Comparison of ENCODE assay signal across 22 cellular contexts in genomic region chr16:9557266-9557665, GRCh38.
"Had no signal": no experiment of that assay in that cellular context is flagged by ENCODE, and none has a peak within 500 bp of the region (broad histone marks: within the 10 kb centered on the region; RNA-seq: fewer than 3 reads in every experiment).

No MANE protein-coding gene starts in this region.

- H3K4me1 ChIP-seq: heart left ventricle, prostate gland, testis, uterus had no signal

- ATAC-seq: activated CD4-positive, CD25-positive, alpha-beta regulatory T cell treated with anti-CD3 and anti-CD28 coated beads, Interleukin-2, amount 50 U/mL, for 24 hours; activated CD8-positive, alpha-beta T cell treated with anti-CD3 and anti-CD28 coated beads, Interleukin-2, amount 10 ng/mL, durations not matched to agents 7 days and 5 days; activated naive CD8-positive, alpha-beta T cell treated with anti-CD3 and anti-CD28 coated beads, Interleukin-2, amount 50 U/mL, for 24 hours; heart left ventricle; natural killer cell treated with Interleukin-12 subunit alpha and Interleukin-12 subunit beta and Interleukin-15 and Interleukin-18, amount 100 ng/mL, for 72 hours; stimulated activated naive B cell treated with anti-CD40 and anti-IgM and Interleukin-4, amounts not matched to agents 10 μg/mL and 1 μg/mL and 100 μg/mL, for 72 hours had no signal

- DNase-seq: activated CD4-positive, alpha-beta T cell treated with anti-CD3 and anti-CD28 coated beads, Interleukin-2, amount 10 ng/mL, durations not matched to agents 7 days and 5 days; activated CD8-positive, alpha-beta T cell treated with anti-CD3 and anti-CD28 coated beads, Interleukin-2, amount 10 ng/mL, durations not matched to agents 7 days and 5 days; activated gamma-delta T cell; activated naive CD4-positive, alpha-beta T cell treated with anti-CD3 and anti-CD28 coated beads, Interleukin-2, amount 50 U/mL, for 16 hours; activated naive CD8-positive, alpha-beta T cell treated with anti-CD3 and anti-CD28 coated beads, Interleukin-2, amount 50 U/mL, for 24 hours; cortex of kidney; heart left ventricle; midbrain; ovary; stimulated activated CD4-positive, alpha-beta T cell treated with anti-CD3 and anti-CD28 coated beads, Interleukin-2, amount 100 ng/mL, for 48 hours; stimulated activated CD8-positive, alpha-beta memory T cell treated with anti-CD3 and anti-CD28 coated beads, Interleukin-4, amount 100 ng/mL, for 48 hours; stimulated activated naive B cell treated with anti-CD40 and anti-IgM and Interleukin-4, amounts not matched to agents 10 μg/mL and 1 μg/mL and 100 μg/mL, for 72 hours; testis; trophoblast cell; uterus had no signal

- FAIRE-seq: islet of Langerhans had no signal

- H3K36me3 ChIP-seq: cardiac muscle cell, heart left ventricle, ovary, prostate gland, uterus had no signal

- H3K27me3 ChIP-seq: cardiac muscle cell, ovary, testis, uterus had no signal

- H3K27ac ChIP-seq: cardiac muscle cell, epithelial cell of prostate, heart left ventricle, ovary, prostate gland, testis, uterus, VCaP had no signal

- H3K9me3 ChIP-seq: ovary, prostate gland, testis had no signal

- H3K4me3 ChIP-seq: cardiac muscle cell, heart left ventricle, ovary, prostate gland, testis, uterus had no signal
